Comparison of ENCODE assay signal across 23 cellular contexts in the genomic region with DNA sequence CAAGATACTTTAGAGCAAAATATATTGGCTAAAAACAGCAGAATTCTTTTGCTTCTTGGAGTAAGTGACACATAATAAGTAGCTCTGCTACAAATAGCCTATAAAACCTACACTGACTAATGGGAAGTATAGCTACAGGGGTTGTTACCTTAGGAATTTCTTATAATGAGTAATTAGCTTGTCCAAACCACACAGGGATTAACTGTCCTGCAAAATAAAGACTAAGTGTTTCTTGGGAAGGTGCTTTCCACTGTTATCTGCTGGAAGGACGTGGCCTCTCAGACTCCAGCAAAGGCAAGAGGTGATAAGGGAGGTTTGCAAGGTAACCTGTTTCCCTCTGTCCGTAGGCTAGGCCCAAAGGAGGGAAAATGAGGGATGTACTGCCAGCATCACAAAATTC.
A peak's percentile ranks its signal among the peaks of the same experiment; 100 is the strongest.
DNase-seq lines count a peak whose midpoint lies in the region; ATAC-seq, FAIRE-seq and TF ChIP-seq lines count a peak whose summit lies in the region.
"Had no signal": no experiment of that assay in that cellular context is flagged by ENCODE, and none has a peak within 500 bp of the region (broad histone marks: within the 10 kb centered on the region; RNA-seq: fewer than 3 reads in every experiment).

No MANE protein-coding gene starts in this region.

- H3K4me3 Mint-ChIP-seq in endothelial cell (ENCODE audit: unreplicated experiment): no peak overlapping the region
- H3K4me3 Mint-ChIP-seq: activated CD8-positive, alpha-beta T cell treated with anti-CD3 and anti-CD28 coated beads for 36 hours; activated naive CD8-positive, alpha-beta T cell; CD4-positive, alpha-beta T cell; stimulated activated naive CD8-positive, alpha-beta T cell treated with anti-CD3 and anti-CD28 coated beads, Interleukin-15, Interleukin-2, amounts not matched to agents 100 ng/mL and 50 ng/mL, for 24 hours; T-helper 2 cell treated with Interferon-gamma antibody and Interleukin-4, amounts not matched to agents 5 μg/mL and 100 μg/mL, for 36 hours had no signal

- H3K9ac ChIP-seq in keratinocyte (ENCODE audit: control insufficient read depth, extremely low read depth, insufficient read depth, low read length): no peak overlapping the region

- dilution Hi-C loops in keratinocyte (cut with MboI; ENCODE audit: extremely low pct_ligation_motif_present, low sequenced_read_pairs): no loop called here

- TF ChIP-seq CTCF in endothelial cell (IDR thresholded peaks at IDR 0.05; ENCODE audit: unreplicated experiment) (no peak), keratinocyte (optimal IDR thresholded peaks at IDR 0.05 in 1 of 3, IDR thresholded peaks at IDR 0.05 in 1 of 3, conservative IDR thresholded peaks at IDR 0.05 in 1 of 3; ENCODE audit: extremely low read depth in 1 of 3, insufficient read depth in 2 of 3, low read length in 3 of 3) (no peak)

- ATAC-seq in GM18868 (IDR thresholded peaks at IDR 0.05; ENCODE audit: unreplicated experiment) (no peak), HG03520 (IDR thresholded peaks at IDR 0.05; ENCODE audit: unreplicated experiment) (no peak), GM21737 (IDR thresholded peaks at IDR 0.05; ENCODE audit: unreplicated experiment) (no peak)
- ATAC-seq: activated CD8-positive, alpha-beta T cell treated with anti-CD3 and anti-CD28 coated beads for 36 hours had no signal

- no peaks in the 10 kb centered on the region for H4K20me1 ChIP-seq in keratinocyte (ENCODE audit: control insufficient read depth, extremely low read depth, insufficient read depth, low read length)

- H3K9me3 ChIP-seq in keratinocyte (ENCODE audit: control insufficient read depth, low read depth, low read length): no peaks in the 10 kb centered on the region
- H3K9me3 ChIP-seq: ascending aorta had no signal

- peaks cover 3% of the 10 kb centered on the region for H3K27me3 Mint-ChIP-seq in endothelial cell (ENCODE audit: unreplicated experiment)
- H3K27me3 Mint-ChIP-seq: activated CD8-positive, alpha-beta T cell treated with anti-CD3 and anti-CD28 coated beads for 36 hours; CD4-positive, alpha-beta T cell; stimulated activated naive CD8-positive, alpha-beta T cell treated with anti-CD3 and anti-CD28 coated beads, Interleukin-15, Interleukin-2, amounts not matched to agents 100 ng/mL and 50 ng/mL, for 24 hours had no signal

- H3K9me3 Mint-ChIP-seq in endothelial cell (ENCODE audit: unreplicated experiment): no peaks in the 10 kb centered on the region
- H3K9me3 Mint-ChIP-seq: activated CD8-positive, alpha-beta T cell treated with anti-CD3 and anti-CD28 coated beads for 36 hours; CD4-positive, alpha-beta T cell; stimulated activated naive CD8-positive, alpha-beta T cell treated with anti-CD3 and anti-CD28 coated beads, Interleukin-15, Interleukin-2, amounts not matched to agents 100 ng/mL and 50 ng/mL, for 24 hours; T-helper 2 cell treated with Interferon-gamma antibody and Interleukin-4, amounts not matched to agents 5 μg/mL and 100 μg/mL, for 36 hours had no signal

- no peak for FAIRE-seq in keratinocyte (lab: Jason Lieb, UNC)
- FAIRE-seq: D721Med, GM12891 had no signal

- peaks cover 15% of the 10 kb centered on the region for H3K4me1 Mint-ChIP-seq in endothelial cell (ENCODE audit: unreplicated experiment)

- no peak overlapping the region for H3K27ac ChIP-seq in keratinocyte (ENCODE audit: control insufficient read depth, insufficient read depth, low read length)
- H3K27ac ChIP-seq: ascending aorta had no signal

- H3K36me3 ChIP-seq in keratinocyte (ENCODE audit: control insufficient read depth in 2 of 2, extremely low read depth in 1 of 2, insufficient read depth in 2 of 2, low read length in 2 of 2): peaks cover 5% of the 10 kb centered on the region in 2 experiments

- H3K79me2 ChIP-seq in keratinocyte (ENCODE audit: control insufficient read depth, insufficient read depth, low read length): no peaks in the 10 kb centered on the region

- no peak overlapping the region for H2AFZ ChIP-seq in keratinocyte (ENCODE audit: control insufficient read depth, low read length)

- H3K36me3 Mint-ChIP-seq in endothelial cell (ENCODE audit: low read depth, unreplicated experiment): peaks cover 36% of the 10 kb centered on the region
- H3K36me3 Mint-ChIP-seq: activated naive CD8-positive, alpha-beta T cell had no signal

- no peak overlapping the region for H3K4me3 ChIP-seq in keratinocyte (ENCODE audit: control insufficient read depth in 2 of 3, extremely low read depth in 1 of 3, insufficient read depth in 2 of 3, low read depth in 1 of 3, low read length in 3 of 3)
- H3K4me3 ChIP-seq: ascending aorta had no signal

- peaks cover 15% of the 10 kb centered on the region for H3K4me1 ChIP-seq in keratinocyte (ENCODE audit: control insufficient read depth, extremely low read depth, insufficient read depth, low read length)
- H3K4me1 ChIP-seq: ascending aorta had no signal

- H3K4me2 ChIP-seq in keratinocyte (ENCODE audit: control insufficient read depth, extremely low read depth, insufficient read depth, low read depth, low read length): no peak overlapping the region

- H3K9me1 ChIP-seq in keratinocyte (ENCODE audit: control insufficient read depth, extremely low read depth, insufficient read depth, low read length): no peaks in the 10 kb centered on the region

- H3K27ac Mint-ChIP-seq in endothelial cell (ENCODE audit: unreplicated experiment): peak overlapping the region; percentile 50
- H3K27ac Mint-ChIP-seq: activated CD8-positive, alpha-beta T cell treated with anti-CD3 and anti-CD28 coated beads for 36 hours; activated naive CD8-positive, alpha-beta T cell; CD4-positive, alpha-beta T cell; stimulated activated naive CD8-positive, alpha-beta T cell treated with anti-CD3 and anti-CD28 coated beads, Interleukin-15, Interleukin-2, amounts not matched to agents 100 ng/mL and 50 ng/mL, for 24 hours; T-helper 2 cell treated with Interferon-gamma antibody and Interleukin-4, amounts not matched to agents 5 μg/mL and 100 μg/mL, for 36 hours had no signal

- DNase-seq in A172 (ENCODE audit: low spot score) (peak; percentile 82), M059J (ENCODE audit: low read depth) (peak; percentile 78), endothelial cell (ENCODE audit: low spot score) (no peak), keratinocyte (ENCODE audit: low read depth, low spot score) (peak; percentile 2)
- no peak for DNase-seq in activated CD8-positive, alpha-beta memory T cell treated with anti-CD3 and anti-CD28 coated beads, Interleukin-2, amount 50 U/mL, for 4 hours
- DNase-seq: 8988T; activated CD8-positive, alpha-beta T cell treated with anti-CD3 and anti-CD28 coated beads for 36 hours; CD4-positive, alpha-beta T cell; central memory CD4-positive, alpha-beta T cell; GOT3; KG1; mesendoderm; MV-4-11; Right ventricle myocardium superior had no signal

- no peaks in the 10 kb centered on the region for H3K27me3 ChIP-seq in keratinocyte (ENCODE audit: control insufficient read depth, extremely low read depth, insufficient read depth, low read length)
- H3K27me3 ChIP-seq: ascending aorta had no signal

Comparison
In these comparisons a context has a peak if more than half of its experiments do, and no peak if none do; other contexts are left out.
1. DNase-seq: peak in A172 (single experiment), M059J (single experiment) and keratinocyte (single experiment); none in endothelial cell (single experiment) and activated CD8-positive, alpha-beta memory T cell treated with anti-CD3 and anti-CD28 coated beads, Interleukin-2, amount 50 U/mL, for 4 hours (single experiment).